27 cellular contexts compared by ENCODE assay signal in the genomic region with DNA sequence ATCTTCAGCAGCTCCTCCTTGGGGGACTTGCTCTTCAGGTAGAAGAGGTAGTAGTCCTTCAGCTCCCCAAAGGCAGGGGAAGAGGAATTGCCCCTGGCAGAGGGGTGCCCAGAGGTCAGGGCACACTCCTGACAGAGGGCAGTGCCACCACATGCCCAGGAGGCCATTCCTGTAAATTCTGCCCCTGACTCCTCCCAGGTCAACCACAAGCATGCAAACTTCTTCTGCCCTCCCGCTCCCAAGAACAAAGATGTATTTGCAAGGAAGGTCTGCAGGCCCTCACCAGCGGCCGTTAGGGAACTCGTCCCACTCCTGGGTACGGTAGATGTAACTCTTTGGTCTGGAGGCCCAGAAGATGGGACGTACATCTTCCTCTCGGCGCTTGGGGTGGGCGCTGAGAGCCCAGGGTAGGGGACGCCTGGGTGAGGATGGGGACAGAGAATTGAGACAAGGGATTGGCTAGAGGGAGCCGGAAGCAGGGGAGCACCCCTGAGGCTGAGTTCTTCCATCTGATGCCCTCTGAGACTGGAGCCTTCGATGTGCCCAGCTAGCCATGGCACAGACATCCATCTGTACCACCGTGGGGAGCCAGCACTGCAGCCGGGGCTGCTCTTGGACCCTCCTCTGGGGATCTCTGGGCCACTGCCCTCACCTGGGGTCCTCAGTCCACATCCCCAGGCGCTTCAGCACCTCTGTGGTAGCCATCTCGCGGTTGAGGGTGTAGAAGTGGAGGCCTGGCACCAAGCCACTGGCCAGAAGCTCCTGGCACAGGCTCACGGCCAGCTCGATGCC. TPM values are rescaled to one million over a fixed set of nuclear protein-coding genes. Genes with fewer than 3 reads are reported as not detected.
DNase-seq lines count a peak whose midpoint lies in the region; ATAC-seq and TF ChIP-seq lines count a peak whose summit lies in the region.
"Had no signal": no experiment of that assay in that cellular context is flagged by ENCODE, and none has a peak within 500 bp of the region (broad histone marks: within the 10 kb centered on the region; RNA-seq: fewer than 3 reads in every experiment).

No MANE protein-coding gene starts in this region.

- no peak overlapping the region for H3K9ac ChIP-seq in HCT116 (ENCODE audit: low read length)
- H3K9ac ChIP-seq in mesendoderm (ENCODE audit: low read length) = no peak overlapping the region
- H3K9ac ChIP-seq: SK-N-SH had no signal

- intact Hi-C loops in HCT116 (cut with micrococcal nuclease) = no loop called here
- intact Hi-C loops in Right ventricle myocardium superior (cut with DNase I) = no loop called here
- intact Hi-C loops in tibial artery (cut with DNase I; ENCODE audit: low total_unique reads) = no loop called here
- intact Hi-C loops in right lobe of liver (cut with DNase I) = no loop called here

- no peaks in the 10 kb centered on the region for H3K9me3 ChIP-seq in HCT116 (ENCODE audit: control insufficient read depth in 1 of 2, insufficient read depth in 1 of 2, low read depth in 1 of 2, low read length in 2 of 2)
- no peaks in the 10 kb centered on the region for H3K9me3 ChIP-seq in tibial artery
- H3K9me3 ChIP-seq in right lobe of liver = no peaks in the 10 kb centered on the region
- H3K9me3 ChIP-seq: SK-N-SH had no signal

- no peak overlapping the region for H3K27ac ChIP-seq in HCT116 (ENCODE audit: low read depth, low read length)
- peak overlapping the region; percentile 18 to 50 for H3K27ac ChIP-seq in tibial artery
- no peak overlapping the region for H3K27ac ChIP-seq in right lobe of liver
- H3K27ac ChIP-seq in mesendoderm (ENCODE audit: low read depth, low read length) = no peak overlapping the region
- H3K27ac ChIP-seq: C4-2B had no signal

- no peak overlapping the region for H2AFZ ChIP-seq in HCT116 (ENCODE audit: low read depth, low read length, poor library complexity, severe bottlenecking)

- H2AK5ac ChIP-seq in mesendoderm (ENCODE audit: low read length) = no peak overlapping the region

- RAD21 ChIA-PET in HCT116 (lab: Charles Lee; ENCODE audit: low non-redundant PET in 1 of 2, low total read pairs in 2 of 2, uncharacterized antibody in 2 of 2, unreplicated experiment in 2 of 2) = no interaction called here

- no peak overlapping the region for H3K4ac ChIP-seq in mesendoderm (ENCODE audit: low read depth, low read length)

- no peaks in the 10 kb centered on the region for H3K9me2 ChIP-seq in HCT116 (ENCODE audit: insufficient read depth)
- H3K9me2 ChIP-seq: SK-N-SH had no signal

- peaks cover 20 to 46% of the 10 kb centered on the region in 2 experiments for H3K4me1 ChIP-seq in HCT116 (ENCODE audit: control insufficient read depth in 1 of 2, insufficient read depth in 2 of 2, low read length in 2 of 2)
- H3K4me1 ChIP-seq in tibial artery = peaks cover 6 to 51% (median 26%) of the 10 kb centered on the region in 4 donors
- H3K4me1 ChIP-seq in right lobe of liver = peaks cover 0 to 31% (median 11%) of the 10 kb centered on the region in 4 donors
- H3K4me1 ChIP-seq in mesendoderm (ENCODE audit: control insufficient read depth, low read depth, low read length) = no peaks in the 10 kb centered on the region

- H3K9me3 Mint-ChIP-seq in neural crest cell = no peaks in the 10 kb centered on the region
- no peaks in the 10 kb centered on the region for H3K9me3 Mint-ChIP-seq in activated CD4-positive, alpha-beta memory T cell treated with anti-CD3 and anti-CD28 coated beads, Interleukin-2, amount 10 ng/mL, durations not matched to agents 7 days and 5 days
- H3K9me3 Mint-ChIP-seq: activated naive CD4-positive, alpha-beta T cell treated with anti-CD3 and anti-CD28 coated beads for 36 hours; activated T-cell treated with anti-CD3 and anti-CD28 coated beads, Interleukin-2, amount 50 U/mL, for 4 hours had no signal

- DNase-seq in HCT116 (ENCODE audit: low read depth, low spot score) = no peak
- peak; percentile 57 for DNase-seq in Right ventricle myocardium superior
- no peak for DNase-seq in neural crest cell (ENCODE audit: low read depth, low spot score)
- DNase-seq in tibial artery = no peak
- no peak for DNase-seq in right lobe of liver
- no peak for DNase-seq in activated CD4-positive, alpha-beta memory T cell treated with anti-CD3 and anti-CD28 coated beads, Interleukin-2, amount 10 ng/mL, durations not matched to agents 7 days and 5 days
- no peak for DNase-seq in mesendoderm
- DNase-seq: activated CD4-positive, alpha-beta T cell treated with anti-CD3 and anti-CD28 coated beads for 4 hours; activated naive CD4-positive, alpha-beta T cell treated with anti-CD3 and anti-CD28 coated beads for 36 hours; activated T-cell treated with anti-CD3 and anti-CD28 coated beads, Interleukin-2, amount 50 U/mL, for 4 hours; NCI-H1694 treated with DMSO at 0.1 percent for 48 hours; NCI-H2171; NCI-H524; RPMI8226; SK-N-SH; stimulated activated CD8-positive, alpha-beta memory T cell treated with anti-CD3 and anti-CD28 coated beads, Interleukin-4, amount 100 ng/mL, for 48 hours; T-helper 2 cell had no signal

- H3K56ac ChIP-seq in mesendoderm (ENCODE audit: low read length) = no peak overlapping the region

- no peaks in the 10 kb centered on the region for H4K20me1 ChIP-seq in HCT116 (ENCODE audit: insufficient read depth)

- no peak overlapping the region for H4K8ac ChIP-seq in mesendoderm (ENCODE audit: low read depth, low read length)

- no peak for ATAC-seq in HCT116
- ATAC-seq in Right ventricle myocardium superior (ENCODE audit: poor library complexity) = no peak
- no peak for ATAC-seq in right lobe of liver
- ATAC-seq: activated T-cell treated with anti-CD3 and anti-CD28 coated beads, Interleukin-2, amount 50 U/mL, for 4 hours; HepG2; sciatic nerve had no signal

- no peaks in the 10 kb centered on the region for H3K4me1 Mint-ChIP-seq in neural crest cell
- peaks cover 2% of the 10 kb centered on the region for H3K4me1 Mint-ChIP-seq in activated CD4-positive, alpha-beta memory T cell treated with anti-CD3 and anti-CD28 coated beads, Interleukin-2, amount 10 ng/mL, durations not matched to agents 7 days and 5 days

- no peak for TF ChIP-seq POLR2A in HCT116 (IDR thresholded peaks at IDR 0.05; ENCODE audit: borderline replicate concordance, extremely low read depth, insufficient read depth, insufficient read length)
- TF ChIP-seq POLR2A in right lobe of liver (IDR thresholded peaks at IDR 0.05) = no peak

- H3K27me3 ChIP-seq in HCT116 (ENCODE audit: insufficient read depth, low read length) (no peaks in the 10 kb centered on the region), tibial artery (no peaks in the 10 kb centered on the region), right lobe of liver (no peaks in the 10 kb centered on the region), mesendoderm (ENCODE audit: insufficient read depth, low read length, poor library complexity) (no peaks in the 10 kb centered on the region)
- H3K27me3 ChIP-seq: dorsolateral prefrontal cortex had no signal

- no peak overlapping the region for H3K18ac ChIP-seq in mesendoderm (ENCODE audit: low read length)

- H2BK15ac ChIP-seq in mesendoderm (replicated peaks; ENCODE audit: low read depth) = no peak overlapping the region

- POLR2A ChIA-PET in HCT116 (lab: Charles Lee) = no interaction called here
- POLR2A ChIA-PET in activated CD4-positive, alpha-beta memory T cell treated with anti-CD3 and anti-CD28 coated beads, Interleukin-2, amount 10 ng/mL, durations not matched to agents 7 days and 5 days (lab: Charles Lee) = interaction anchor here (0.7 to 1.4 kb wide), 3 partner anchors 113 to 115 kb away, joined by 3 to 6 read pairs (median 4); no protein-coding TSS in a partner anchor

- H3K27me3 Mint-ChIP-seq in neural crest cell (ENCODE audit: low read depth) = no peaks in the 10 kb centered on the region
- H3K27me3 Mint-ChIP-seq in activated CD4-positive, alpha-beta memory T cell treated with anti-CD3 and anti-CD28 coated beads, Interleukin-2, amount 10 ng/mL, durations not matched to agents 7 days and 5 days = no peaks in the 10 kb centered on the region

- no peak overlapping the region for H2BK120ac ChIP-seq in mesendoderm (ENCODE audit: low read depth, low read length)

- H3K23ac ChIP-seq in mesendoderm (ENCODE audit: low read length) = no peak overlapping the region

- CTCF ChIA-PET in HCT116 (lab: Charles Lee) = no interaction called here
- CTCF ChIA-PET in activated CD4-positive, alpha-beta memory T cell treated with anti-CD3 and anti-CD28 coated beads, Interleukin-2, amount 10 ng/mL, durations not matched to agents 7 days and 5 days (lab: Charles Lee) = interaction anchor here (0.7 to 0.8 kb wide), 2 partner anchors 8 to 14 kb away, joined by 3 read pairs; no protein-coding TSS in a partner anchor

- H3K36me3 ChIP-seq in HCT116 (ENCODE audit: control insufficient read depth in 1 of 2, insufficient read depth in 2 of 2, low read length in 2 of 2) = no peaks in the 10 kb centered on the region
- H3K36me3 ChIP-seq in tibial artery = peaks cover 31 to 70% (median 43%) of the 10 kb centered on the region in 3 donors
- H3K36me3 ChIP-seq in right lobe of liver = peaks cover 0 to 46% (median 21%) of the 10 kb centered on the region in 4 donors
- H3K36me3 ChIP-seq in mesendoderm (ENCODE audit: control insufficient read depth, insufficient read depth, low read length) = peaks cover 3% of the 10 kb centered on the region

- BruUV-seq in HCT116 (replicated peaks; lab: Mats Ljungman, UMichigan) = no TSS peak

- 70% methylated on average over 4 of the region's 19 CpGs for WGBS in right lobe of liver (ENCODE audit: insufficient coverage, low coverage, low lambda C conversion rate, missing lambda C conversion rate)
- WGBS in mesendoderm (ENCODE audit: extremely low coverage, insufficient coverage, low lambda C conversion rate) = no CpG with 5 or more reads among the region's 19 CpGs

- H3K27ac Mint-ChIP-seq in neural crest cell (ENCODE audit: unreplicated experiment) = peak overlapping the region; percentile 12
- no peak overlapping the region for H3K27ac Mint-ChIP-seq in activated CD4-positive, alpha-beta memory T cell treated with anti-CD3 and anti-CD28 coated beads, Interleukin-2, amount 10 ng/mL, durations not matched to agents 7 days and 5 days
- H3K27ac Mint-ChIP-seq: activated naive CD4-positive, alpha-beta T cell treated with anti-CD3 and anti-CD28 coated beads for 36 hours had no signal

- H3K79me2 ChIP-seq in HCT116 (ENCODE audit: insufficient read depth, low read length) (no peaks in the 10 kb centered on the region), mesendoderm (ENCODE audit: control insufficient read depth, insufficient read depth, low read length) (no peaks in the 10 kb centered on the region)

- H3K4me2 ChIP-seq in HCT116 (ENCODE audit: low read length) = peak overlapping the region; percentile 14; the same call in 1 of the 2 replicates
- H3K4me2 ChIP-seq in mesendoderm (ENCODE audit: low read length) = no peak overlapping the region
- H3K4me2 ChIP-seq: SK-N-SH had no signal

- H4K5ac ChIP-seq in mesendoderm (ENCODE audit: low read length) = no peak overlapping the region

- no peak for TF ChIP-seq CTCF in HCT116 (IDR thresholded peaks at IDR 0.05 in 2 of 3, conservative IDR thresholded peaks at IDR 0.05 in 1 of 3; ENCODE audit: borderline replicate concordance in 1 of 3, insufficient read depth in 1 of 3, low read depth in 2 of 3, low read length in 2 of 3)
- TF ChIP-seq CTCF in neural crest cell (conservative IDR thresholded peaks at IDR 0.05) = no peak
- TF ChIP-seq CTCF in tibial artery (IDR thresholded peaks at IDR 0.05) = no peak
- no peak for TF ChIP-seq CTCF in right lobe of liver (IDR thresholded peaks at IDR 0.05)

- TF ChIP-seq RAD21 in HCT116 (IDR thresholded peaks at IDR 0.05; ENCODE audit: low read depth) = no peak

- H3K4me3 ChIP-seq in HCT116 (replicated peaks in 1 of 2; ENCODE audit: low read depth in 1 of 2, low read length in 2 of 2) = no peak overlapping the region
- no peak overlapping the region for H3K4me3 ChIP-seq in tibial artery
- no peak overlapping the region for H3K4me3 ChIP-seq in right lobe of liver
- H3K4me3 ChIP-seq in mesendoderm (ENCODE audit: low read length) = no peak overlapping the region
- H3K4me3 ChIP-seq: dorsolateral prefrontal cortex had no signal

- no peaks in the 10 kb centered on the region for H3K79me1 ChIP-seq in mesendoderm (ENCODE audit: low read length)

- no peak overlapping the region for H3K4me3 Mint-ChIP-seq in neural crest cell
- H3K4me3 Mint-ChIP-seq in activated CD4-positive, alpha-beta memory T cell treated with anti-CD3 and anti-CD28 coated beads, Interleukin-2, amount 10 ng/mL, durations not matched to agents 7 days and 5 days = no peak overlapping the region
- H3K4me3 Mint-ChIP-seq: activated naive CD4-positive, alpha-beta T cell treated with anti-CD3 and anti-CD28 coated beads for 36 hours; activated T-cell treated with anti-CD3 and anti-CD28 coated beads, Interleukin-2, amount 50 U/mL, for 4 hours had no signal

- H2BK5ac ChIP-seq in mesendoderm (ENCODE audit: low read length) = no peak overlapping the region

- H3K36me3 Mint-ChIP-seq in neural crest cell (ENCODE audit: low read depth) = no peaks in the 10 kb centered on the region
- peaks cover 32% of the 10 kb centered on the region for H3K36me3 Mint-ChIP-seq in activated CD4-positive, alpha-beta memory T cell treated with anti-CD3 and anti-CD28 coated beads, Interleukin-2, amount 10 ng/mL, durations not matched to agents 7 days and 5 days (ENCODE audit: low read depth)

RNA-seq across cellular contexts. Expression of gene MTHFR, which starts 11.1 kb away (rescaled TPM):
- total RNA-seq in HCT116 (2021; ENCODE audit: unreplicated experiment) = 20.9 TPM
- 9.1 and 10.7 TPM in 2 replicates for polyA plus RNA-seq in HCT116 (2012)
- total RNA-seq in Right ventricle myocardium superior = 34.6 TPM
- 28.7 and 29.6 TPM in 2 replicates for total RNA-seq in neural crest cell
- 10 to 100 TPM; 10.6 to 20.1 (median 15.6) TPM for total RNA-seq in right lobe of liver
- total RNA-seq in activated CD4-positive, alpha-beta memory T cell treated with anti-CD3 and anti-CD28 coated beads, Interleukin-2, amount 10 ng/mL, durations not matched to agents 7 days and 5 days = 10 to 100 TPM; 29.4 to 32.2 TPM
- 6.6 TPM for polyA plus RNA-seq in mesendoderm (2013, experiment 1 of 2)
- 6.2 TPM for polyA plus RNA-seq in mesendoderm (2013, experiment 2 of 2)

RNA-seq across cellular contexts. Expression of gene CLCN6, which starts 11.3 kb away (rescaled TPM):
- total RNA-seq in HCT116 (2021; ENCODE audit: unreplicated experiment) (13.7 TPM), Right ventricle myocardium superior (15.2 TPM), neural crest cell (56.2 and 56.3 TPM in 2 replicates), right lobe of liver (10 to 100 TPM in 2 of 6 experiments, 1 to 10 TPM in 4; 4.2 to 12.7 (median 9.2) TPM)
- 5.6 and 6.3 TPM in 2 replicates for polyA plus RNA-seq in HCT116 (2012)
- total RNA-seq in activated CD4-positive, alpha-beta memory T cell treated with anti-CD3 and anti-CD28 coated beads, Interleukin-2, amount 10 ng/mL, durations not matched to agents 7 days and 5 days = 10 to 100 TPM; 18.8 to 19.5 TPM
- polyA plus RNA-seq in mesendoderm (2013, experiment 1 of 2) = 14.3 TPM
- 14.5 TPM for polyA plus RNA-seq in mesendoderm (2013, experiment 2 of 2)

RNA-seq across cellular contexts. Expression of gene C1orf167, which starts 32.6 kb away (rescaled TPM):
- total RNA-seq in HCT116 (2021; ENCODE audit: unreplicated experiment) = 0.12 TPM
- polyA plus RNA-seq in HCT116 (2012) = 0.59 and 1.4 TPM in 2 replicates
- 2.7 TPM for total RNA-seq in Right ventricle myocardium superior
- not detected in 2 replicates for total RNA-seq in neural crest cell
- total RNA-seq in right lobe of liver = not detected
- under 1 TPM in 1 of 2 experiments, not detected in 1; 0.25 TPM for total RNA-seq in activated CD4-positive, alpha-beta memory T cell treated with anti-CD3 and anti-CD28 coated beads, Interleukin-2, amount 10 ng/mL, durations not matched to agents 7 days and 5 days
- polyA plus RNA-seq in mesendoderm (2013, experiment 1 of 2) = 0.80 TPM
- 0.63 TPM for polyA plus RNA-seq in mesendoderm (2013, experiment 2 of 2)
- total RNA-seq: activated CD8-positive, alpha-beta memory T cell treated with anti-CD3 and anti-CD28 coated beads for 36 hours; activated naive CD4-positive, alpha-beta T cell treated with anti-CD3 and anti-CD28 coated beads for 36 hours; activated T-cell treated with anti-CD3 and anti-CD28 coated beads, Interleukin-2, amount 50 U/mL, for 4 hours; HepG2; kidney epithelial cell; LHCN-M2; osteocyte had no signal
- polyA plus RNA-seq: HepG2 had no signal

RNA-seq across cellular contexts. Expression of gene NPPA, which starts 52.9 kb away (rescaled TPM):
- not detected for total RNA-seq in HCT116 (2021; ENCODE audit: unreplicated experiment)
- polyA plus RNA-seq in HCT116 (2012) = 0.09 and 0.12 TPM in 2 replicates
- 25.3 TPM for total RNA-seq in Right ventricle myocardium superior
- total RNA-seq in neural crest cell = not detected in 2 replicates
- total RNA-seq in right lobe of liver = 1 to 10 TPM in 2 of 6 experiments, under 1 TPM in 2, not detected in 2; 0.27 to 2.3 (median 1.3) TPM
- total RNA-seq in activated CD4-positive, alpha-beta memory T cell treated with anti-CD3 and anti-CD28 coated beads, Interleukin-2, amount 10 ng/mL, durations not matched to agents 7 days and 5 days = not detected
- polyA plus RNA-seq in mesendoderm (2013, experiment 1 of 2) = 0.25 TPM
- polyA plus RNA-seq in mesendoderm (2013, experiment 2 of 2) = 0.53 TPM
- total RNA-seq: activated CD8-positive, alpha-beta memory T cell treated with anti-CD3 and anti-CD28 coated beads for 36 hours; activated naive CD4-positive, alpha-beta T cell treated with anti-CD3 and anti-CD28 coated beads for 36 hours; activated T-cell treated with anti-CD3 and anti-CD28 coated beads, Interleukin-2, amount 50 U/mL, for 4 hours; fibroblast of lung; HepG2; kidney epithelial cell; LHCN-M2; osteocyte had no signal
- polyA plus RNA-seq: AG04450, fibroblast of lung, HepG2, SK-N-SH had no signal

RNA-seq across cellular contexts. Expression of gene AGTRAP, which starts 58.7 kb away (rescaled TPM):
- total RNA-seq in HCT116 (2021; ENCODE audit: unreplicated experiment) (49.0 TPM), Right ventricle myocardium superior (13.6 TPM), neural crest cell (36.0 and 36.9 TPM in 2 replicates), right lobe of liver (10 to 100 TPM in 3 of 6 experiments, 1 to 10 TPM in 3; 6.4 to 20.5 (median 11.4) TPM)
- polyA plus RNA-seq in HCT116 (2012) = 51.9 and 61.4 TPM in 2 replicates
- total RNA-seq in activated CD4-positive, alpha-beta memory T cell treated with anti-CD3 and anti-CD28 coated beads, Interleukin-2, amount 10 ng/mL, durations not matched to agents 7 days and 5 days = 10 to 100 TPM; 52.7 to 57.3 TPM
- 37.9 TPM for polyA plus RNA-seq in mesendoderm (2013, experiment 1 of 2)
- 38.7 TPM for polyA plus RNA-seq in mesendoderm (2013, experiment 2 of 2)

Comparison
In these comparisons a context has a peak if more than half of its experiments do, and no peak if none do; other contexts are left out.
1. H3K27ac ChIP-seq: peak in tibial artery (2 of 2); none in HCT116 (single experiment), right lobe of liver (0 of 3) and mesendoderm (single experiment).